ENCODE assay signal across 2 cellular contexts in the genomic region with DNA sequence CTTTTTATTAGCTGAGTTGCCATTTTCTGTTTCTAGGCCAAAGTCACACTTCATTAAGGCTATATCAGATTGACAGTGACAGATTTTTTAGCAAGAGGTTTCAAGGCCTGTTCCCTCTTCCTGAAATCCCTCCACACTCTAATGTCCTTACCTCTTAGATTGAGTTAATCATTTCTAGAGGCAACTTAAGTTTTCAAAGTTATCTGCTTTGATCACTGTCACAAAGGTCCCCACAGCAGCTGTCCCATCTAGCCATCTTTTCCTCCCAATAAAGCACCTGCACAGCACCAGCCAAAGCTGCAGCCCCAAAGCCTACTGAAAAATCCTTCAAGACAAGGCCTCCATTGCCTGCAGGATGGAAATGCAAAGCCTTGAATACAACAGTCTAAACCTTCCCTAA.
A peak's percentile ranks its signal among the peaks of the same experiment; 100 is the strongest.
TF ChIP-seq lines count a peak whose summit lies in the region.

No MANE protein-coding gene starts in this region.

TF ChIP-seq in K562, 482 proteins besides CTCF, POLR2A, EP300 and RAD21:
- TF ChIP-seq HDGF (IDR thresholded peaks at IDR 0.05) (no peak), MAFG (tag; conservative IDR thresholded peaks at IDR 0.05) (peak; percentile 38; the same call in 1 of the 2 replicates), C11orf30 (IDR thresholded peaks at IDR 0.05; ENCODE audit: low read depth) (peak; percentile 28; the same call in 1 of the 2 replicates), ZNF316 (IDR thresholded peaks at IDR 0.05) (0 out of 2 replicates have a peak, but pooled peaks have one; percentile 30)
- TF ChIP-seq, protein P1, sequence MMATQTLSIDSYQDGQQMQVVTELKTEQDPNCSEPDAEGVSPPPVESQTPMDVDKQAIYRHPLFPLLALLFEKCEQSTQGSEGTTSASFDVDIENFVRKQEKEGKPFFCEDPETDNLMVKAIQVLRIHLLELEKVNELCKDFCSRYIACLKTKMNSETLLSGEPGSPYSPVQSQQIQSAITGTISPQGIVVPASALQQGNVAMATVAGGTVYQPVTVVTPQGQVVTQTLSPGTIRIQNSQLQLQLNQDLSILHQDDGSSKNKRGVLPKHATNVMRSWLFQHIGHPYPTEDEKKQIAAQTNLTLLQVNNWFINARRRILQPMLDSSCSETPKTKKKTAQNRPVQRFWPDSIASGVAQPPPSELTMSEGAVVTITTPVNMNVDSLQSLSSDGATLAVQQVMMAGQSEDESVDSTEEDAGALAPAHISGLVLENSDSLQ (IDR thresholded peaks at IDR 0.05): no peak
TF ChIP-seq in K562: peak in this region for 3.

TF ChIP-seq in GM12891, 5 proteins besides CTCF, POLR2A, EP300 and RAD21:
- TF ChIP-seq PAX5 (IDR thresholded peaks at IDR 0.05; ENCODE audit: insufficient read depth, low read length, severe bottlenecking): no peak
- TF ChIP-seq SPI1 (IDR thresholded peaks at IDR 0.05; ENCODE audit: low read depth, low read length): no peak
- no peak for TF ChIP-seq POU2F2 (IDR thresholded peaks at IDR 0.05; ENCODE audit: low read depth, low read length)
- TF ChIP-seq TAF1 (IDR thresholded peaks at IDR 0.05; ENCODE audit: low read depth, low read length): no peak
- no peak for TF ChIP-seq POLR2AphosphoS5 (IDR thresholded peaks at IDR 0.05; ENCODE audit: low read depth, low read length)
